In genomic region chr18:57959278-57959677, GRCh38 we compare ENCODE assay signal across 8 cellular contexts.
DNase-seq lines count a peak whose midpoint lies in the region; ATAC-seq and TF ChIP-seq lines count a peak whose summit lies in the region.

No MANE protein-coding gene starts in this region.

- H3K27ac ChIP-seq in Peyer's patch, result no peak overlapping the region

- H3K4me1 ChIP-seq in Peyer's patch, result peaks cover 0 to 8% (median 0%) of the 10 kb centered on the region in 4 donors

- no peak overlapping the region for H3K4me3 ChIP-seq in Peyer's patch

- peak in 4 of 6 experiments; percentile 32 to 66 (median 55) for TF ChIP-seq CTCF in Peyer's patch (IDR thresholded peaks at IDR 0.05)

- TF ChIP-seq POLR2A in Peyer's patch (IDR thresholded peaks at IDR 0.05), result no peak

- H3K36me3 ChIP-seq in Peyer's patch, result no peaks in the 10 kb centered on the region

- H3K27me3 ChIP-seq in Peyer's patch, result no peaks in the 10 kb centered on the region

- intact Hi-C loops in sciatic nerve (cut with DNase I), result no loop called here

- ATAC-seq in sciatic nerve, result no peak

- DNase-seq in DMS 273 (lab: John Stamatoyannopoulos, UW; ENCODE audit: unreplicated experiment) (peak; percentile 73), DMS 273 treated with DMSO at 0.1 percent for 48 hours (lab: John Stamatoyannopoulos, UW) (no peak), HuH-7 (ENCODE audit: low spot score) (peak; percentile 43), Peyer's patch (peak in 2 of 3 donors; percentile 38 to 82), fibroblast of peridontal ligament (ENCODE audit: extremely low read depth) (peak; percentile 56), renal cortical epithelial cell (ENCODE audit: low read depth) (peak; percentile 79), sciatic nerve (ENCODE audit: low spot score) (no peak)
- DNase-seq in stimulated activated CD4-positive, alpha-beta T cell treated with anti-CD3 and anti-CD28 coated beads, Interleukin-12 subunit alpha, Interleukin-12 subunit beta, amount 100 ng/mL, for 4 hours, result no peak

- H3K9me3 ChIP-seq in Peyer's patch, result no peaks in the 10 kb centered on the region

Comparison
In these comparisons a context has a peak if more than half of its experiments do, and no peak if none do; other contexts are left out.
1. DNase-seq: peak in DMS 273 (single experiment), HuH-7 (single experiment), Peyer's patch (2 of 3), fibroblast of peridontal ligament (single experiment) and renal cortical epithelial cell (single experiment); none in DMS 273 treated with DMSO at 0.1 percent for 48 hours (single experiment), sciatic nerve (single experiment) and stimulated activated CD4-positive, alpha-beta T cell treated with anti-CD3 and anti-CD28 coated beads, Interleukin-12 subunit alpha, Interleukin-12 subunit beta, amount 100 ng/mL, for 4 hours (single experiment).